ENCODE assay signal across 18 cellular contexts in the genomic region with DNA sequence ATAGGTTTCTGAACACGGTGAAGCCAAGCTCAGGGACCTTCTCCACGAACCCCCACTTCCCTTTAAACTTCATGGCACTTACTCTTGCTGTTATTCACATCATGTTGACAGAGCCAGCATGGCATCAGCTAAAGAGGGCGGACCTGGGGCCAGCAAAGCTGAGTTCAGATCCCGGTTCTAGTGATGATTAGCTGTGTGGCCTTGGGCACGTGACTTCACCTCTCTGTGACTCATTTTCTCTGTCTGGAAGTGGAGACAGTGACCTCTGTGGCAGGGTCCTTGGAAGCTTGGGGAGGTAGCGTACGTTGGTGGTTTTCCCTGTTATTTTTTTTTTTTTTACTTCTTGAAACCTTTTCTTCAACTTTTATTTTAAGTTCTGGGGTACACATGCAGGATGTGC. TPM values are rescaled to one million over a fixed set of nuclear protein-coding genes. Genes with fewer than 3 reads are reported as not detected.
A peak's percentile ranks its signal among the peaks of the same experiment; 100 is the strongest.
DNase-seq lines count a peak whose midpoint lies in the region; ATAC-seq and TF ChIP-seq lines count a peak whose summit lies in the region.
"Had no signal": no experiment of that assay in that cellular context is flagged by ENCODE, and none has a peak within 500 bp of the region (broad histone marks: within the 10 kb centered on the region; RNA-seq: fewer than 3 reads in every experiment).

No MANE protein-coding gene starts in this region.

- no peak for TF ChIP-seq CTCF in osteoblast (IDR thresholded peaks at IDR 0.05; ENCODE audit: extremely low read depth, low read depth, low read length)
- TF ChIP-seq CTCF in Caco-2 (IDR thresholded peaks at IDR 0.05; ENCODE audit: insufficient read depth in 1 of 2, low read depth in 1 of 2, low read length in 1 of 2, severe bottlenecking in 1 of 2, unreplicated experiment in 1 of 2): no peak

- CTCF ChIA-PET in Caco-2 (lab: Charles Lee): interaction anchor here (0.6 kb wide), 1 partner anchor 733 kb away, joined by 5 read pairs; no protein-coding TSS in a partner anchor

- H3K27ac ChIP-seq in osteoblast (ENCODE audit: low read depth, low read length): peak overlapping the region; percentile 16
- H3K27ac ChIP-seq: BLaER1 treated with 17β-estradiol and CSF1 and Interleukin-3, amounts not matched to agents 10 nM and 100 nM; KMS-11; SJCRH30 had no signal

- no peak overlapping the region for H3K27ac Mint-ChIP-seq in activated T-helper 17 cell treated with anti-CD3 and anti-CD28 coated beads, Interleukin-2, amount 50 U/mL, for 72 hours
- H3K27ac Mint-ChIP-seq in Caco-2 (ENCODE audit: unreplicated experiment): no peak overlapping the region
- H3K27ac Mint-ChIP-seq in activated naive CD8-positive, alpha-beta T cell treated with anti-CD3 and anti-CD28 coated beads, Interleukin-2, amount 50 U/mL, for 24 hours: no peak overlapping the region

- H3K27me3 ChIP-seq in osteoblast (ENCODE audit: insufficient read depth, low read length): no peaks in the 10 kb centered on the region
- no peaks in the 10 kb centered on the region for H3K27me3 ChIP-seq in Caco-2 (replicated peaks; ENCODE audit: control insufficient read depth, insufficient read depth, low read length)
- H3K27me3 ChIP-seq: BLaER1 treated with 17β-estradiol and CSF1 and Interleukin-3, amounts not matched to agents 10 nM and 100 nM; MG63; SJCRH30 had no signal

- peaks cover 32% of the 10 kb centered on the region for H4K20me1 ChIP-seq in osteoblast (ENCODE audit: insufficient read depth, low read length)
- H4K20me1 ChIP-seq: BLaER1 treated with 17β-estradiol and CSF1 and Interleukin-3, amounts not matched to agents 10 nM and 100 nM had no signal

- H3K4me3 Mint-ChIP-seq in activated T-helper 17 cell treated with anti-CD3 and anti-CD28 coated beads, Interleukin-2, amount 50 U/mL, for 72 hours: no peak overlapping the region
- H3K4me3 Mint-ChIP-seq in Caco-2 (ENCODE audit: unreplicated experiment): no peak overlapping the region
- no peak overlapping the region for H3K4me3 Mint-ChIP-seq in activated naive CD8-positive, alpha-beta T cell treated with anti-CD3 and anti-CD28 coated beads, Interleukin-2, amount 50 U/mL, for 24 hours

- peak; percentile 71 for ATAC-seq in activated T-helper 17 cell treated with anti-CD3 and anti-CD28 coated beads, Interleukin-2, amount 50 U/mL, for 72 hours (replicated peaks)
- no peak for ATAC-seq in activated naive CD8-positive, alpha-beta T cell treated with anti-CD3 and anti-CD28 coated beads, Interleukin-2, amount 50 U/mL, for 24 hours

- no peak overlapping the region for H3K4me2 ChIP-seq in osteoblast (ENCODE audit: insufficient read depth, low read length)
- H3K4me2 ChIP-seq: BLaER1 treated with 17β-estradiol and CSF1 and Interleukin-3, amounts not matched to agents 10 nM and 100 nM; KMS-11 had no signal

- H3K4me3 ChIP-seq in osteoblast (ENCODE audit: insufficient read depth, low read length) (no peak overlapping the region), Caco-2 (ENCODE audit: low read depth, low read length) (no peak overlapping the region)
- H3K4me3 ChIP-seq: BLaER1 treated with 17β-estradiol and CSF1 and Interleukin-3, amounts not matched to agents 10 nM and 100 nM; MG63; SJCRH30 had no signal

- H3K9me3 Mint-ChIP-seq in activated T-helper 17 cell treated with anti-CD3 and anti-CD28 coated beads, Interleukin-2, amount 50 U/mL, for 72 hours: no peaks in the 10 kb centered on the region
- H3K9me3 Mint-ChIP-seq in Caco-2 (ENCODE audit: unreplicated experiment): peaks cover 12% of the 10 kb centered on the region
- H3K9me3 Mint-ChIP-seq in activated naive CD8-positive, alpha-beta T cell treated with anti-CD3 and anti-CD28 coated beads, Interleukin-2, amount 50 U/mL, for 24 hours: no peaks in the 10 kb centered on the region

- peaks cover 22% of the 10 kb centered on the region for H3K4me1 ChIP-seq in osteoblast (ENCODE audit: insufficient read depth, low read length)
- H3K4me1 ChIP-seq in Caco-2: peaks cover 12% of the 10 kb centered on the region; the same call in 1 of the 2 replicates
- H3K4me1 ChIP-seq: SJCRH30 had no signal

- POLR2A ChIA-PET in Caco-2 (lab: Charles Lee): no interaction called here

- H3K27me3 Mint-ChIP-seq in activated T-helper 17 cell treated with anti-CD3 and anti-CD28 coated beads, Interleukin-2, amount 50 U/mL, for 72 hours: peaks cover 3% of the 10 kb centered on the region
- H3K27me3 Mint-ChIP-seq in Caco-2 (ENCODE audit: insufficient read depth, unreplicated experiment): no peaks in the 10 kb centered on the region
- peaks cover under 1% of the 10 kb centered on the region for H3K27me3 Mint-ChIP-seq in activated naive CD8-positive, alpha-beta T cell treated with anti-CD3 and anti-CD28 coated beads, Interleukin-2, amount 50 U/mL, for 24 hours

- H3K9me3 ChIP-seq in osteoblast (ENCODE audit: low read depth, low read length): no peaks in the 10 kb centered on the region
- H3K9me3 ChIP-seq in Caco-2: no peaks in the 10 kb centered on the region
- H3K9me3 ChIP-seq: MG63, SJCRH30 had no signal

- no peaks in the 10 kb centered on the region for H3K4me1 Mint-ChIP-seq in activated T-helper 17 cell treated with anti-CD3 and anti-CD28 coated beads, Interleukin-2, amount 50 U/mL, for 72 hours
- H3K4me1 Mint-ChIP-seq in Caco-2 (ENCODE audit: low read depth, unreplicated experiment): no peaks in the 10 kb centered on the region
- H3K4me1 Mint-ChIP-seq in activated naive CD8-positive, alpha-beta T cell treated with anti-CD3 and anti-CD28 coated beads, Interleukin-2, amount 50 U/mL, for 24 hours: no peaks in the 10 kb centered on the region

- intact Hi-C loops in Caco-2 (cut with micrococcal nuclease; ENCODE audit: unreplicated experiment): no loop called here

- BruUV-seq in Caco-2 (replicated peaks; lab: Mats Ljungman, UMichigan): no TSS peak

- H3K36me3 Mint-ChIP-seq in activated T-helper 17 cell treated with anti-CD3 and anti-CD28 coated beads, Interleukin-2, amount 50 U/mL, for 72 hours (ENCODE audit: low read depth): peaks cover 17% of the 10 kb centered on the region
- H3K36me3 Mint-ChIP-seq in Caco-2 (ENCODE audit: insufficient read depth, unreplicated experiment): no peaks in the 10 kb centered on the region
- H3K36me3 Mint-ChIP-seq in activated naive CD8-positive, alpha-beta T cell treated with anti-CD3 and anti-CD28 coated beads, Interleukin-2, amount 50 U/mL, for 24 hours (ENCODE audit: low read depth): no peaks in the 10 kb centered on the region

- H3K79me2 ChIP-seq in osteoblast (ENCODE audit: insufficient read depth, low read length): peaks cover 68% of the 10 kb centered on the region

- H2AFZ ChIP-seq in osteoblast (ENCODE audit: low read length): no peak overlapping the region

- peak; percentile 62 for DNase-seq in ELR (ENCODE audit: low read depth)
- peak; percentile 90 for DNase-seq in glomerular visceral epithelial cell (ENCODE audit: extremely low spot score)
- DNase-seq in osteoblast (ENCODE audit: insufficient read length, low spot score, missing footprints): no peak
- no peak for DNase-seq in Caco-2
- DNase-seq in activated naive CD8-positive, alpha-beta T cell treated with anti-CD3 and anti-CD28 coated beads, Interleukin-2, amount 50 U/mL, for 24 hours: no peak
- no peak for DNase-seq in NCI-H510A treated with DMSO at 0.1 percent for 48 hours (lab: John Stamatoyannopoulos, UW)
- DNase-seq in central memory CD4-positive, alpha-beta T cell: no peak
- DNase-seq: DMS 273 treated with DMSO at 0.1 percent for 48 hours, MG63, NCI-H1092 treated with DMSO at 0.1 percent for 48 hours, NCI-H187, NCI-H446, RPMI8226, SJCRH30, SW 1271 had no signal

- H3K36me3 ChIP-seq in osteoblast (ENCODE audit: insufficient read depth, low read length) (peaks cover 30% of the 10 kb centered on the region), Caco-2 (ENCODE audit: control insufficient read depth, insufficient read depth, low read length) (no peaks in the 10 kb centered on the region)
- H3K36me3 ChIP-seq: MG63 had no signal

RNA-seq across cellular contexts. Expression of a gene that starts 13.4 kb away (rescaled TPM):
- 10 to 100 TPM in 1 of 2 donors, 1 to 10 TPM in 1; 7.8 to 10.5 TPM for total RNA-seq in activated T-helper 17 cell treated with anti-CD3 and anti-CD28 coated beads, Interleukin-2, amount 50 U/mL, for 72 hours
- total RNA-seq in osteoblast (67.8 and 69.1 TPM in 2 replicates), Caco-2 (2022) (not detected in 2 replicates)

RNA-seq across cellular contexts. Expression of a gene that starts 16.0 kb away (rescaled TPM):
- 1 to 10 TPM; 4.0 to 6.2 TPM for total RNA-seq in activated T-helper 17 cell treated with anti-CD3 and anti-CD28 coated beads, Interleukin-2, amount 50 U/mL, for 72 hours
- total RNA-seq in osteoblast: 17.4 and 19.2 TPM in 2 replicates
- not detected in 2 replicates for total RNA-seq in Caco-2 (2022)

Comparison
In these comparisons a context has a peak if more than half of its experiments do, and no peak if none do; other contexts are left out.
1. DNase-seq: peak in ELR (single experiment) and glomerular visceral epithelial cell (single experiment); none in osteoblast (single experiment), Caco-2 (0 of 2), activated naive CD8-positive, alpha-beta T cell treated with anti-CD3 and anti-CD28 coated beads, Interleukin-2, amount 50 U/mL, for 24 hours (single experiment), NCI-H510A treated with DMSO at 0.1 percent for 48 hours (single experiment) and central memory CD4-positive, alpha-beta T cell (single experiment).